ENCODE assay signal across 10 cellular contexts in genomic region chr15:96052572-96053038, GRCh38.
A peak's percentile ranks its signal among the peaks of the same experiment; 100 is the strongest.
DNase-seq lines count a peak whose midpoint lies in the region; FAIRE-seq and TF ChIP-seq lines count a peak whose summit lies in the region.
"Had no signal": no experiment of that assay in that cellular context is flagged by ENCODE, and none has a peak within 500 bp of the region (broad histone marks: within the 10 kb centered on the region; RNA-seq: fewer than 3 reads in every experiment).

No MANE protein-coding gene starts in this region.

- H3K9me3 ChIP-seq in PC-9 (ENCODE audit: insufficient read depth, low read depth) (no peaks in the 10 kb centered on the region), cardiac muscle cell (ENCODE audit: low read depth) (no peaks in the 10 kb centered on the region), neural cell (ENCODE audit: low read length) (no peaks in the 10 kb centered on the region)

- H3K4me3 ChIP-seq in PC-9 = peak overlapping the region; percentile 68; the same call in 1 of the 2 replicates
- peak overlapping the region; percentile 15 for H3K4me3 ChIP-seq in cardiac muscle cell
- peak overlapping the region; percentile 54 for H3K4me3 ChIP-seq in neural cell (ENCODE audit: low read length)

- H3K4me2 ChIP-seq in PC-9 (peak overlapping the region; percentile 96), neural cell (ENCODE audit: low read length) (no peak overlapping the region)

- no peak for TF ChIP-seq RAD21 in neural cell (conservative IDR thresholded peaks at IDR 0.05)

- intact Hi-C loops in Calu3 (cut with micrococcal nuclease; ENCODE audit: unreplicated experiment) = loop anchor here (1.0 to 5.0 kb wide), 4 partner anchors 118 to 282 kb away; no protein-coding TSS in a partner anchor
- intact Hi-C loops in PC-9 (cut with micrococcal nuclease; ENCODE audit: unreplicated experiment) = loop anchor here (1.0 to 10.0 kb wide), 7 partner anchors 120 to 278 kb away; partner anchors contain the start of gene NR2F2

- no peak for TF ChIP-seq EP300 in neural cell (conservative IDR thresholded peaks at IDR 0.05; ENCODE audit: poor library complexity, severe bottlenecking)

- H3K4me3 Mint-ChIP-seq in Calu3 (ENCODE audit: low read depth, unreplicated experiment) = peak overlapping the region; percentile 67
- H3K4me3 Mint-ChIP-seq: CD4-positive, alpha-beta T cell had no signal

- CTCF ChIA-PET in Calu3 (lab: Charles Lee) (interaction anchor here (0.7 to 1.7 kb wide), 4 partner anchors 10 to 274 kb away, joined by 3 to 5 read pairs (median 3); no protein-coding TSS in a partner anchor), PC-9 (lab: Charles Lee) (interaction anchor here (0.6 kb wide), 1 partner anchor 418 kb away, joined by 11 read pairs; no protein-coding TSS in a partner anchor)

- H3K36me3 ChIP-seq in PC-9 (ENCODE audit: low read depth) (no peaks in the 10 kb centered on the region), cardiac muscle cell (no peaks in the 10 kb centered on the region), neural cell (ENCODE audit: insufficient read depth, low read length) (no peaks in the 10 kb centered on the region)

- H3F3A ChIP-seq in PC-9 (ENCODE audit: insufficient read depth, low read depth) = peaks cover 28% of the 10 kb centered on the region
- no peaks in the 10 kb centered on the region for H3F3A ChIP-seq in neural cell (ENCODE audit: insufficient read depth, low read length, poor library complexity, severe bottlenecking)

- H3K4me1 Mint-ChIP-seq in Calu3 (ENCODE audit: low read depth, unreplicated experiment) = peaks cover 31% of the 10 kb centered on the region

- peak; percentile 17 for DNase-seq in Calu3
- DNase-seq in PC-9 = no peak
- DNase-seq in cardiac muscle cell (ENCODE audit: low read depth in 1 of 2, low spot score in 1 of 2) = peak in 1 of 2 donors; percentile 11
- DNase-seq in GM19239 (ENCODE audit: insufficient read length, low spot score) = no peak
- DNase-seq in activated CD4-positive, alpha-beta T cell treated with anti-CD3 and anti-CD28 coated beads, Interleukin-2, amount 50 U/mL, for 48 hours = no peak
- no peak for DNase-seq in AG20443 (ENCODE audit: low spot score)
- DNase-seq in activated naive CD4-positive, alpha-beta T cell treated with anti-CD3 and anti-CD28 coated beads, Interleukin-2, amount 50 U/mL, for 16 hours = no peak
- DNase-seq: CD4-positive, alpha-beta T cell had no signal

- peak overlapping the region; percentile 93 for H3K27ac Mint-ChIP-seq in Calu3 (ENCODE audit: unreplicated experiment)
- H3K27ac Mint-ChIP-seq: CD4-positive, alpha-beta T cell had no signal

- POLR2A ChIA-PET in PC-9 (lab: Charles Lee; ENCODE audit: unreplicated experiment) = no interaction called here

- no peaks in the 10 kb centered on the region for H3K27me3 ChIP-seq in PC-9 (ENCODE audit: insufficient read depth, low read depth)
- no peaks in the 10 kb centered on the region for H3K27me3 ChIP-seq in cardiac muscle cell
- H3K27me3 ChIP-seq in neural cell (ENCODE audit: insufficient read depth, low read depth, low read length) = peaks cover 61% of the 10 kb centered on the region

- no peaks in the 10 kb centered on the region for H3K36me3 Mint-ChIP-seq in Calu3 (ENCODE audit: insufficient read depth, unreplicated experiment)

- H3K9ac ChIP-seq in neural cell (ENCODE audit: low read length) = no peak overlapping the region

- peak overlapping the region; percentile 98 for H2AFZ ChIP-seq in PC-9
- no peak overlapping the region for H2AFZ ChIP-seq in neural cell (ENCODE audit: low read depth, low read length)

- TF ChIP-seq CTCF in Calu3 (IDR thresholded peaks at IDR 0.05; ENCODE audit: unreplicated experiment) (no peak), PC-9 (conservative IDR thresholded peaks at IDR 0.05) (no peak), cardiac muscle cell (IDR thresholded peaks at IDR 0.05; ENCODE audit: low read depth, low read length) (no peak), neural cell (IDR thresholded peaks at IDR 0.05; ENCODE audit: poor library complexity, severe bottlenecking) (no peak)

- H3K9me2 ChIP-seq in PC-9 (ENCODE audit: insufficient read depth) = no peaks in the 10 kb centered on the region
- no peaks in the 10 kb centered on the region for H3K9me2 ChIP-seq in neural cell (ENCODE audit: insufficient read depth, low read length)

- no peaks in the 10 kb centered on the region for H4K20me1 ChIP-seq in PC-9 (ENCODE audit: insufficient read depth)
- H4K20me1 ChIP-seq in neural cell (ENCODE audit: insufficient read depth) = no peaks in the 10 kb centered on the region

- H3K27me3 Mint-ChIP-seq in Calu3 (ENCODE audit: unreplicated experiment) = no peaks in the 10 kb centered on the region

- no TSS peak for BruUV-seq in Calu3 (replicated peaks; lab: Mats Ljungman, UMichigan)
- BruUV-seq in PC-9 (replicated peaks; lab: Mats Ljungman, UMichigan) = no TSS peak

- peaks cover 53% of the 10 kb centered on the region for H3K4me1 ChIP-seq in PC-9 (replicated peaks; ENCODE audit: insufficient read depth)
- H3K4me1 ChIP-seq in cardiac muscle cell (ENCODE audit: low read depth) = peaks cover 15% of the 10 kb centered on the region

- FAIRE-seq in GM19239 (lab: Jason Lieb, UNC) = no peak
- FAIRE-seq: colon had no signal

- H3K27ac ChIP-seq in PC-9 = peak overlapping the region; percentile 92
- peak overlapping the region; percentile 75 for H3K27ac ChIP-seq in cardiac muscle cell
- no peak overlapping the region for H3K27ac ChIP-seq in neural cell (ENCODE audit: low read length)

- H3K9me3 Mint-ChIP-seq in Calu3 (ENCODE audit: low read depth, unreplicated experiment) = no peaks in the 10 kb centered on the region
- H3K9me3 Mint-ChIP-seq: CD4-positive, alpha-beta T cell had no signal

- H3K79me2 ChIP-seq in PC-9 (ENCODE audit: low read depth) = no peaks in the 10 kb centered on the region
- no peaks in the 10 kb centered on the region for H3K79me2 ChIP-seq in neural cell (replicated peaks; ENCODE audit: insufficient read depth, low read length)

TF ChIP-seq in neural cell, 6 proteins besides CTCF, POLR2A, EP300 and RAD21:
- TF ChIP-seq SMC3 (conservative IDR thresholded peaks at IDR 0.05; ENCODE audit: poor library complexity) (no peak), TAF1 (IDR thresholded peaks at IDR 0.05; ENCODE audit: low read depth) (no peak), REST (IDR thresholded peaks at IDR 0.05; ENCODE audit: borderline replicate concordance) (no peak), EZH2 (IDR thresholded peaks at IDR 0.05; ENCODE audit: borderline replicate concordance, insufficient read depth, low read length, poor library complexity, severe bottlenecking) (no peak), POLR2AphosphoS5 (IDR thresholded peaks at IDR 0.05) (no peak), MXI1 (conservative IDR thresholded peaks at IDR 0.05; ENCODE audit: poor library complexity, severe bottlenecking) (no peak)

Comparison
In these comparisons a context has a peak if more than half of its experiments do, and no peak if none do; other contexts are left out.
1. H3K4me3 ChIP-seq: peak in every context shown above with its lines; median percentile 68 in PC-9; 54 in neural cell; 15 in cardiac muscle cell.